15 cellular contexts compared by ENCODE assay signal in the genomic region with DNA sequence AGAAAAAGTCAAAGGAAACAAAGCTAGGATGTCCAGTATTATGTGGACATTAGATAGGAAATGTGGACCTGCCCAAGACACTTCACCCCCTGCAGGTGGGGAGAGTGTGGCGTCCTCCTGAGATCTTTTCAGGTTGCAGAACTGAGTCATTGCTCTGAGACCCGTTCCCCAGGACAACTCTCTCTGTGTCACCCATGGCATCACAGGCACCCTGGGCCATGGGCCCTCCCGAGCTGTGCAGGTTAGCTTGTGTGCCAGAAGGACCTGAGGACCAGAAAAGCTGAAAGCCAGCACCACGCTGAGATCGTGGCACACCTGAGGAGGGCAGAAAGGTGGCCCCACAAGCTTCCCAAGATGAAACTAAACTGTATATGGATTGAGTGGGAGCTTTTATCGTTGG.
A peak's percentile ranks its signal among the peaks of the same experiment; 100 is the strongest.
DNase-seq lines count a peak whose midpoint lies in the region; ATAC-seq and TF ChIP-seq lines count a peak whose summit lies in the region.
"Had no signal": no experiment of that assay in that cellular context is flagged by ENCODE, and none has a peak within 500 bp of the region (broad histone marks: within the 10 kb centered on the region; RNA-seq: fewer than 3 reads in every experiment).

No MANE protein-coding gene starts in this region.

- ATAC-seq in Right ventricle myocardium superior (ENCODE audit: poor library complexity) (no peak), gastroesophageal sphincter (no peak), HG03095 (IDR thresholded peaks at IDR 0.05; ENCODE audit: unreplicated experiment) (no peak), HG03457 (IDR thresholded peaks at IDR 0.05; ENCODE audit: unreplicated experiment) (no peak)
- ATAC-seq: HepG2 had no signal

- 92% methylated on average over 2 of the region's 6 CpGs for WGBS in gastroesophageal sphincter (ENCODE audit: low coverage in 1 of 2), 2 donors
- WGBS in spleen, 5 donors, result 84 to 99% (median 90%) methylated on average over 4 to 6 of the region's 6 CpGs
- 70 to 88% methylated on average over 2 of the region's 6 CpGs for WGBS in esophagus squamous epithelium, 2 donors

- no peak for TF ChIP-seq POLR2A in gastroesophageal sphincter (IDR thresholded peaks at IDR 0.05)
- no peak for TF ChIP-seq POLR2A in spleen (IDR thresholded peaks at IDR 0.05)
- TF ChIP-seq POLR2A in vagina (IDR thresholded peaks at IDR 0.05), result no peak
- TF ChIP-seq POLR2A in esophagus squamous epithelium (IDR thresholded peaks at IDR 0.05), result no peak

- intact Hi-C loops in left ventricle myocardium inferior (cut with micrococcal nuclease), result no loop called here
- intact Hi-C loops in Right ventricle myocardium superior (cut with DNase I), result no loop called here
- intact Hi-C loops in spleen (cut with DNase I; ENCODE audit: low total_unique reads), result no loop called here
- intact Hi-C loops in vagina (cut with DNase I), result no loop called here
- intact Hi-C loops in esophagus squamous epithelium (cut with DNase I), result no loop called here

- H3K4me3 ChIP-seq in left ventricle myocardium inferior, result no peak overlapping the region
- H3K4me3 ChIP-seq in gastroesophageal sphincter, result no peak overlapping the region
- H3K4me3 ChIP-seq in spleen, result no peak overlapping the region
- H3K4me3 ChIP-seq in vagina, result no peak overlapping the region
- H3K4me3 ChIP-seq in esophagus squamous epithelium, result no peak overlapping the region

- H3K27ac ChIP-seq in left ventricle myocardium inferior (replicated peaks) (peak overlapping the region; percentile 76), gastroesophageal sphincter (peak overlapping the region in 3 of 4 donors; percentile 71 to 82 (median 78)), spleen (no peak overlapping the region), vagina (peak overlapping the region; percentile 82), esophagus squamous epithelium (no peak overlapping the region)
- H3K27ac ChIP-seq: 22Rv1 had no signal

- no peak for TF ChIP-seq CTCF in left ventricle myocardium inferior (IDR thresholded peaks at IDR 0.05; ENCODE audit: borderline replicate concordance)
- TF ChIP-seq CTCF in gastroesophageal sphincter (IDR thresholded peaks at IDR 0.05), result no peak
- no peak for TF ChIP-seq CTCF in spleen (IDR thresholded peaks at IDR 0.05 in 8 of 11, conservative IDR thresholded peaks at IDR 0.05 in 3 of 11)
- TF ChIP-seq CTCF in vagina (IDR thresholded peaks at IDR 0.05), result no peak
- no peak for TF ChIP-seq CTCF in esophagus squamous epithelium (IDR thresholded peaks at IDR 0.05)

- H3K27me3 ChIP-seq in left ventricle myocardium inferior (ENCODE audit: low read depth), result no peaks in the 10 kb centered on the region
- H3K27me3 ChIP-seq in gastroesophageal sphincter, result no peaks in the 10 kb centered on the region
- no peaks in the 10 kb centered on the region for H3K27me3 ChIP-seq in spleen (replicated peaks in 1 of 7)
- no peaks in the 10 kb centered on the region for H3K27me3 ChIP-seq in vagina
- H3K27me3 ChIP-seq in esophagus squamous epithelium, result no peaks in the 10 kb centered on the region

- TF ChIP-seq EP300 in gastroesophageal sphincter (IDR thresholded peaks at IDR 0.05), result no peak

- peaks cover 40% of the 10 kb centered on the region for H3K4me1 ChIP-seq in left ventricle myocardium inferior
- H3K4me1 ChIP-seq in gastroesophageal sphincter, result peaks cover 0 to 58% (median 20%) of the 10 kb centered on the region in 3 donors
- no peaks in the 10 kb centered on the region for H3K4me1 ChIP-seq in spleen
- peaks cover 32% of the 10 kb centered on the region for H3K4me1 ChIP-seq in vagina
- H3K4me1 ChIP-seq in esophagus squamous epithelium, result peaks cover 0 to 16% (median 10%) of the 10 kb centered on the region in 3 donors

- H3K9me3 ChIP-seq in left ventricle myocardium inferior (replicated peaks) (no peaks in the 10 kb centered on the region), gastroesophageal sphincter (no peaks in the 10 kb centered on the region), spleen (no peaks in the 10 kb centered on the region), vagina (no peaks in the 10 kb centered on the region), esophagus squamous epithelium (no peaks in the 10 kb centered on the region)
- H3K9me3 ChIP-seq: Caco-2 had no signal

- DNase-seq in left ventricle myocardium inferior (no peak), Right ventricle myocardium superior (no peak), spleen (peak; percentile 22), vagina (ENCODE audit: extremely low spot score in 2 of 2) (no peak), esophagus squamous epithelium (lab: John Stamatoyannopoulos, UW) (no peak)
- DNase-seq: Caco-2; CD8-positive, alpha-beta memory T cell; DND-41; GDM1; H7 had no signal

- H3K36me3 ChIP-seq in left ventricle myocardium inferior, result peaks cover 8% of the 10 kb centered on the region
- H3K36me3 ChIP-seq in gastroesophageal sphincter, result peaks cover 0 to 18% of the 10 kb centered on the region in 2 donors
- H3K36me3 ChIP-seq in spleen, result no peaks in the 10 kb centered on the region
- H3K36me3 ChIP-seq in vagina, result no peaks in the 10 kb centered on the region
- H3K36me3 ChIP-seq in esophagus squamous epithelium, result peaks cover 0 to 22% (median 0%) of the 10 kb centered on the region in 3 donors

Comparison
In these comparisons a context has a peak if more than half of its experiments do, and no peak if none do; other contexts are left out.
1. H3K27ac ChIP-seq: peak in left ventricle myocardium inferior (single experiment), gastroesophageal sphincter (3 of 4) and vagina (single experiment); none in spleen (0 of 8) and esophagus squamous epithelium (0 of 4).